Comparison of ENCODE assay signal across 8 cellular contexts in the genomic region with DNA sequence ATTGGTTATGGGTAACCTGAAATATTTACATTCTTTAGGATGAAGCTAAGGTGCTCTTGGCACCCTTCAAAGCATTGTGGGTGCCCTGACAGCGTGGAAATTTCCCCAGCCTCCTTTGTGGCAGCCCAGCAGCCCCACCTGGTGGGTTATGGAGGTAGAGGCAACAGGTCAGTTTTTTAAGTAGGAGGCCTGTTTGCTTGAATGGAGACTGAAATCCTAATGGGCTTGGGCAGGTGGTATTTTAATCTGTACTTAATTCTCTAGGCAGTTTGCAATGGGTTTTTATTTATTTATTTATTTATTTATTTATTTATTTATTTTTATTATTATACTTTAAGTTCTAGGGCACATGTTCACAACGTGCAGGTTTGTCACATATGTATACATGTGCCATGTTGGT.
DNase-seq lines count a peak whose midpoint lies in the region; ATAC-seq lines count a peak whose summit lies in the region.

No MANE protein-coding gene starts in this region.

- peaks cover 0 to 10% of the 10 kb centered on the region in 2 donors for H3K9me3 Mint-ChIP-seq in activated naive CD4-positive, alpha-beta T cell treated with anti-CD3 and anti-CD28 coated beads, Interleukin-2, amount 50 U/mL, for 72 hours

- H3K36me3 Mint-ChIP-seq in activated naive CD4-positive, alpha-beta T cell treated with anti-CD3 and anti-CD28 coated beads, Interleukin-2, amount 50 U/mL, for 72 hours, result no peaks in the 10 kb centered on the region

- ATAC-seq in HG03378 (IDR thresholded peaks at IDR 0.05; ENCODE audit: unreplicated experiment) (peak; percentile 75), GM19397 (IDR thresholded peaks at IDR 0.05; ENCODE audit: unreplicated experiment) (no peak)
- ATAC-seq in activated naive CD4-positive, alpha-beta T cell treated with anti-CD3 and anti-CD28 coated beads, Interleukin-2, amount 50 U/mL, for 72 hours, result peak; percentile 69 to 76

- H3K27ac Mint-ChIP-seq in activated naive CD4-positive, alpha-beta T cell treated with anti-CD3 and anti-CD28 coated beads, Interleukin-2, amount 50 U/mL, for 72 hours, result no peak overlapping the region

- DNase-seq in NCI-H748 (lab: John Stamatoyannopoulos, UW; ENCODE audit: unreplicated experiment) (peak; percentile 38), NCI-H748 treated with DMSO at 0.1 percent for 48 hours (lab: John Stamatoyannopoulos, UW) (no peak), SKM-1 treated with dmso at 0.1 percent for 144 hours (lab: John Stamatoyannopoulos, UW; ENCODE audit: unreplicated experiment) (peak; percentile 33), iPS-NIHi11 (ENCODE audit: low spot score) (peak; percentile 72)
- DNase-seq in activated naive CD4-positive, alpha-beta T cell treated with anti-CD3 and anti-CD28 coated beads, Interleukin-2, amount 50 U/mL, for 72 hours (ENCODE audit: low spot score in 2 of 2), result peak in 1 of 2 donors; percentile 67
- DNase-seq in stimulated activated CD4-positive, alpha-beta T cell treated with anti-CD3 and anti-CD28 coated beads, TNF-alpha, amount 100 ng/mL, for 24 hours (ENCODE audit: low read depth in 3 of 3), result peak; percentile 11 to 58 (median 38)
